Comparison of ENCODE assay signal across 24 cellular contexts in the genomic region with DNA sequence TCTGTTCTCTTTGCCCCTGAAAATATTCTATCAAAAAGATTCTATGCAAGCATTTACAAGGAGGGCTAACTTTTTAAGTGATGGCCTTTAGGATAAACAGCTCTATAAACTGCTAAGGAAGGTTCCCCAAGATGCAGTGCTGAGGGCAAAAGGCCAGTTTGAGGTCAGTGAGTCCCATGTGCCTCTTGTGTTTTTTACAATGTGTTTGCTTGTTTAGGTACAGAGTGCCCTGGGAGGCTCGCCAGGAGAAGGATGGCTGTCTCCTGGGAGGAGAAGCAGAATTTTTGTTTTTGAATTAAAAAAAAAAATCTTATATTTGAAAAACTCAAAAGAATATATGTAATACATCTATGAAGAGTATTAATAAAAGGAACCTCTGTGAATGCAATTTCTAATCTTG. TPM values are rescaled to one million over a fixed set of nuclear protein-coding genes. Genes with fewer than 3 reads are reported as not detected.
DNase-seq lines count a peak whose midpoint lies in the region; ATAC-seq and TF ChIP-seq lines count a peak whose summit lies in the region.
"Had no signal": no experiment of that assay in that cellular context is flagged by ENCODE, and none has a peak within 500 bp of the region (broad histone marks: within the 10 kb centered on the region; RNA-seq: fewer than 3 reads in every experiment).

No MANE protein-coding gene starts in this region.

- peaks cover 27% of the 10 kb centered on the region for H3K36me3 Mint-ChIP-seq in activated naive CD4-positive, alpha-beta T cell treated with anti-CD3 and anti-CD28 coated beads for 36 hours (ENCODE audit: low read depth)

- no peak overlapping the region for H3K18ac ChIP-seq in mesenchymal stem cell (ENCODE audit: low read depth in 1 of 2, low read length in 2 of 2)

- peak overlapping the region; percentile 5 for H3K9ac ChIP-seq in mesenchymal stem cell (ENCODE audit: low read length)

- no peak overlapping the region for H3K4me3 Mint-ChIP-seq in activated naive CD4-positive, alpha-beta T cell treated with anti-CD3 and anti-CD28 coated beads for 36 hours

- peaks cover 4% of the 10 kb centered on the region for H3K4me1 ChIP-seq in mesenchymal stem cell (ENCODE audit: control insufficient read depth, insufficient read depth, low read depth, low read length)
- H3K4me1 ChIP-seq in vagina = peaks cover 61% of the 10 kb centered on the region
- H3K4me1 ChIP-seq: BE2C had no signal

- H3K9me3 Mint-ChIP-seq in activated naive CD4-positive, alpha-beta T cell treated with anti-CD3 and anti-CD28 coated beads for 36 hours = no peaks in the 10 kb centered on the region

- no peak overlapping the region for H3K23ac ChIP-seq in mesenchymal stem cell (ENCODE audit: low read length in 2 of 2)

- no peak overlapping the region for H3K4ac ChIP-seq in mesenchymal stem cell (ENCODE audit: low read depth in 1 of 2, low read length in 2 of 2)

- H2BK5ac ChIP-seq in mesenchymal stem cell (ENCODE audit: low read depth, low read length, poor library complexity, severe bottlenecking) = no peak overlapping the region

- no peaks in the 10 kb centered on the region for H3K4me1 Mint-ChIP-seq in activated naive CD4-positive, alpha-beta T cell treated with anti-CD3 and anti-CD28 coated beads for 36 hours (ENCODE audit: low read depth)

- H2BK12ac ChIP-seq in mesenchymal stem cell (ENCODE audit: low read length in 2 of 2) = no peak overlapping the region

- intact Hi-C loops in Right ventricle myocardium superior (cut with DNase I) (loop anchor here (10.0 kb wide), 2 partner anchors 58 to 88 kb away; a partner anchor contains a TSS), Right ventricle myocardium inferior (cut with DNase I) (loop anchor here (2.0 to 5.0 kb wide), 2 partner anchors 66 to 132 kb away; no protein-coding TSS in a partner anchor), dorsolateral prefrontal cortex (cut with DNase I) (no loop called here), vagina (cut with DNase I) (no loop called here)
- intact Hi-C loops in activated naive CD4-positive, alpha-beta T cell treated with anti-CD3 and anti-CD28 coated beads for 36 hours (cut with micrococcal nuclease) = no loop called here

- no peaks in the 10 kb centered on the region for H3K27me3 ChIP-seq in dorsolateral prefrontal cortex
- no peaks in the 10 kb centered on the region for H3K27me3 ChIP-seq in mesenchymal stem cell (ENCODE audit: control insufficient read depth in 1 of 2, insufficient read depth in 1 of 2, low read length in 2 of 2)
- H3K27me3 ChIP-seq in vagina = no peaks in the 10 kb centered on the region
- H3K27me3 ChIP-seq: BE2C had no signal

- WGBS in mesenchymal stem cell = no CpG with 5 or more reads among the region's 1 CpG

- CTCF ChIA-PET in activated naive CD4-positive, alpha-beta T cell treated with anti-CD3 and anti-CD28 coated beads for 36 hours (lab: Charles Lee) = no interaction called here

- H3K27me3 Mint-ChIP-seq in activated naive CD4-positive, alpha-beta T cell treated with anti-CD3 and anti-CD28 coated beads for 36 hours (ENCODE audit: low read depth) = no peaks in the 10 kb centered on the region

- H4K8ac ChIP-seq in mesenchymal stem cell (ENCODE audit: low read length) = no peak overlapping the region

- DNase-seq in Right ventricle myocardium superior (no peak), Right ventricle myocardium inferior (ENCODE audit: missing footprints) (no peak), dorsolateral prefrontal cortex (no peak), mesenchymal stem cell (no peak), vagina (ENCODE audit: extremely low spot score in 2 of 2) (no peak), NCI-H2171 (lab: John Stamatoyannopoulos, UW) (no peak)
- DNase-seq in activated CD4-positive, CD25-positive, alpha-beta regulatory T cell (lab: John Stamatoyannopoulos, UW) = no peak
- DNase-seq in activated naive CD4-positive, alpha-beta T cell treated with anti-CD3 and anti-CD28 coated beads for 36 hours = no peak
- DNase-seq: 8988T, ACHN, BE2C, Calu3, DND-41, H7, KBM-7, NCI-H1048, NCI-H1417, NCI-H1694, NCI-H2029 treated with DMSO at 0.1 percent for 48 hours, NCI-H2227 treated with DMSO at 0.1 percent for 48 hours, NCI-H526 treated with DMSO at 0.1 percent for 48 hours, PC-9, SHP77 treated with DMSO at 0.1 percent for 48 hours had no signal

- peaks cover 55% of the 10 kb centered on the region for H3K79me1 ChIP-seq in mesenchymal stem cell (replicated peaks; ENCODE audit: low read length, poor library complexity, severe bottlenecking)

- H3K14ac ChIP-seq in mesenchymal stem cell (ENCODE audit: low read length in 2 of 2) = no peak overlapping the region

- H3K9me3 ChIP-seq in mesenchymal stem cell (ENCODE audit: control insufficient read depth, low read length) (no peaks in the 10 kb centered on the region), vagina (no peaks in the 10 kb centered on the region)
- H3K9me3 ChIP-seq: BE2C had no signal

- no peak overlapping the region for H2AFZ ChIP-seq in mesenchymal stem cell (ENCODE audit: low read depth, low read length)
- H2AFZ ChIP-seq: PC-9 had no signal

- no peak overlapping the region for H3K27ac Mint-ChIP-seq in activated naive CD4-positive, alpha-beta T cell treated with anti-CD3 and anti-CD28 coated beads for 36 hours

- no peak overlapping the region for H2BK120ac ChIP-seq in mesenchymal stem cell (ENCODE audit: low read depth, low read length)

- no peak for TF ChIP-seq POLR2A in vagina (IDR thresholded peaks at IDR 0.05)

- no peak overlapping the region for H2AK5ac ChIP-seq in mesenchymal stem cell (ENCODE audit: low read length, severe bottlenecking)

- TF ChIP-seq CTCF in dorsolateral prefrontal cortex (IDR thresholded peaks at IDR 0.05 in 54 of 56, conservative IDR thresholded peaks at IDR 0.05 in 2 of 56; ENCODE audit: low read depth in 1 of 56, partially characterized antibody in 56 of 56) (no peak), vagina (IDR thresholded peaks at IDR 0.05) (no peak)

- no peak overlapping the region for H4K91ac ChIP-seq in mesenchymal stem cell (ENCODE audit: low read length)

- no peak overlapping the region for H2BK15ac ChIP-seq in mesenchymal stem cell (ENCODE audit: low read depth, poor library complexity, severe bottlenecking)

- no peak overlapping the region for H3K4me2 ChIP-seq in mesenchymal stem cell (ENCODE audit: low read length, poor library complexity, severe bottlenecking)
- H3K4me2 ChIP-seq: PC-9 had no signal

- no peak overlapping the region for H3K4me3 ChIP-seq in dorsolateral prefrontal cortex
- H3K4me3 ChIP-seq in mesenchymal stem cell (ENCODE audit: insufficient read depth in 1 of 2, low read depth in 1 of 2, low read length in 2 of 2) = no peak overlapping the region
- no peak overlapping the region for H3K4me3 ChIP-seq in vagina
- H3K4me3 ChIP-seq: PC-9 had no signal

- H3K27ac ChIP-seq in dorsolateral prefrontal cortex = peak overlapping the region in 36 of 59 donors; percentile 3 to 71 (median 44)
- H3K27ac ChIP-seq in mesenchymal stem cell (ENCODE audit: low read length, poor library complexity, severe bottlenecking) = no peak overlapping the region
- H3K27ac ChIP-seq in vagina = peak overlapping the region; percentile 79
- H3K27ac ChIP-seq: PC-9 had no signal

- peaks cover 90 to 100% of the 10 kb centered on the region in 2 experiments for H3K36me3 ChIP-seq in mesenchymal stem cell (ENCODE audit: control insufficient read depth in 1 of 2, insufficient read depth in 2 of 2, low read depth in 1 of 2, low read length in 2 of 2)
- H3K36me3 ChIP-seq in vagina = peaks cover 0 to 97% of the 10 kb centered on the region in 2 donors

- ATAC-seq in Right ventricle myocardium superior (ENCODE audit: poor library complexity) (peak; percentile 13), Right ventricle myocardium inferior (no peak)

RNA-seq across cellular contexts. Expression of a gene that starts 12.8 kb away (rescaled TPM):
- total RNA-seq in Right ventricle myocardium superior = 205 TPM
- 220 TPM for total RNA-seq in Right ventricle myocardium inferior
- total RNA-seq in dorsolateral prefrontal cortex = 100 to 1,000 TPM; 246 to 500 (median 376) TPM
- polyA plus RNA-seq in mesenchymal stem cell (2013, experiment 1 of 2) = 154 TPM
- 157 TPM for polyA plus RNA-seq in mesenchymal stem cell (2013, experiment 2 of 2)
- 233 TPM for total RNA-seq in vagina
- 100 to 1,000 TPM in 1 of 2 experiments, 10 to 100 TPM in 1; 97.4 to 101 TPM for total RNA-seq in activated naive CD4-positive, alpha-beta T cell treated with anti-CD3 and anti-CD28 coated beads for 36 hours

RNA-seq across cellular contexts. Expression of a gene that starts 18.7 kb away (rescaled TPM):
- 27.8 TPM for total RNA-seq in Right ventricle myocardium superior
- total RNA-seq in Right ventricle myocardium inferior = 15.1 TPM
- total RNA-seq in dorsolateral prefrontal cortex = 10 to 100 TPM in 99 of 120 experiments, 1 to 10 TPM in 21; 3.1 to 69.5 (median 16.1) TPM
- polyA plus RNA-seq in mesenchymal stem cell (2013, experiment 1 of 2) = not detected
- polyA plus RNA-seq in mesenchymal stem cell (2013, experiment 2 of 2) = not detected
- 88.6 TPM for total RNA-seq in vagina
- total RNA-seq in activated naive CD4-positive, alpha-beta T cell treated with anti-CD3 and anti-CD28 coated beads for 36 hours = under 1 TPM; 0.24 to 0.27 TPM
- total RNA-seq: H7, RPMI7951 had no signal

RNA-seq across cellular contexts. Expression of a gene that starts 32.3 kb away (rescaled TPM):
- total RNA-seq in Right ventricle myocardium superior (5.7 TPM), Right ventricle myocardium inferior (7.9 TPM), dorsolateral prefrontal cortex (10 to 100 TPM in 98 of 120 experiments, 1 to 10 TPM in 22; 5.1 to 40.1 (median 14.1) TPM), vagina (20.4 TPM)
- polyA plus RNA-seq in mesenchymal stem cell (2013, experiment 1 of 2) = 0.03 TPM
- not detected for polyA plus RNA-seq in mesenchymal stem cell (2013, experiment 2 of 2)
- under 1 TPM; 0.25 to 0.48 TPM for total RNA-seq in activated naive CD4-positive, alpha-beta T cell treated with anti-CD3 and anti-CD28 coated beads for 36 hours
- total RNA-seq: RPMI7951 had no signal

Comparison
In these comparisons a context has a peak if more than half of its experiments do, and no peak if none do; other contexts are left out.
1. intact Hi-C loops: an anchor here in Right ventricle myocardium superior (10.0 kb wide) and Right ventricle myocardium inferior (2.0 to 5.0 kb wide); none called in dorsolateral prefrontal cortex, vagina and activated naive CD4-positive, alpha-beta T cell treated with anti-CD3 and anti-CD28 coated beads for 36 hours.